In genomic region chr7:158500651-158501052, GRCh38 we compare ENCODE assay signal across 26 cellular contexts.
DNase-seq lines count a peak whose midpoint lies in the region; ATAC-seq and TF ChIP-seq lines count a peak whose summit lies in the region.
"Had no signal": no experiment of that assay in that cellular context is flagged by ENCODE, and none has a peak within 500 bp of the region (broad histone marks: within the 10 kb centered on the region; RNA-seq: fewer than 3 reads in every experiment).

No MANE protein-coding gene starts in this region.

- H3K4me3 ChIP-seq in DND-41 (ENCODE audit: low read depth in 1 of 2, low read length in 2 of 2) (no peak overlapping the region), neuron (ENCODE audit: low read length) (no peak overlapping the region), PC-9 (no peak overlapping the region)
- H3K4me3 ChIP-seq: cardiac muscle cell, hepatocyte, left lung, psoas muscle, skin epidermis had no signal

- H4K20me1 ChIP-seq in DND-41 (ENCODE audit: insufficient read depth, low read length) (no peaks in the 10 kb centered on the region), PC-9 (ENCODE audit: insufficient read depth) (no peaks in the 10 kb centered on the region)

- DNase-seq in DND-41 (no peak), NCI-H2107 (lab: John Stamatoyannopoulos, UW) (peak; percentile 63), caudate nucleus (lab: John Stamatoyannopoulos, UW) (no peak), PC-9 (no peak), occipital lobe (lab: John Stamatoyannopoulos, UW) (no peak), SKM-1 (lab: John Stamatoyannopoulos, UW; ENCODE audit: unreplicated experiment) (no peak)
- DNase-seq: ACHN; activated CD4-positive, alpha-beta T cell treated with anti-CD3 and anti-CD28 coated beads for 1 hour; activated CD8-positive, alpha-beta T cell treated with anti-CD3 and anti-CD28 coated beads for 36 hours; activated naive CD4-positive, alpha-beta T cell treated with anti-CD3 and anti-CD28 coated beads, Interleukin-2, amount 50 U/mL, for 16 hours; amniotic stem cell; C1 segment of cervical spinal cord; COR-L47; DMS53; GF-D8; immature natural killer cell; left lung; NCI-H1694; NCI-H526 treated with DMSO at 0.1 percent for 48 hours; psoas muscle; stimulated activated naive CD8-positive, alpha-beta T cell treated with anti-CD3 and anti-CD28 coated beads, Interleukin-15, Interleukin-2, amounts not matched to agents 100 U/mL and 50 U/mL, for 24 hours had no signal

- H3K79me2 ChIP-seq in DND-41 (ENCODE audit: insufficient read depth, low read length) (no peaks in the 10 kb centered on the region), PC-9 (ENCODE audit: low read depth) (no peaks in the 10 kb centered on the region)
- H3K79me2 ChIP-seq: hepatocyte had no signal

- intact Hi-C loops in PC-9 (cut with micrococcal nuclease; ENCODE audit: unreplicated experiment), result no loop called here

- TF ChIP-seq CTCF in DND-41 (IDR thresholded peaks at IDR 0.05; ENCODE audit: borderline replicate concordance, extremely low read depth, low read length, poor library complexity, severe bottlenecking), result no peak
- no peak for TF ChIP-seq CTCF in PC-9 (conservative IDR thresholded peaks at IDR 0.05)

- 0 out of 3 replicates have a peak, but pooled peaks have one; percentile 19 for ATAC-seq in DND-41 (ENCODE audit: insufficient read depth, low read depth)
- ATAC-seq: activated CD8-positive, alpha-beta T cell treated with anti-CD3 and anti-CD28 coated beads for 36 hours; activated T-helper 17 cell treated with anti-CD3 and anti-CD28 coated beads, Interleukin-2, amount 50 U/mL, for 72 hours; left lung; psoas muscle; stimulated activated naive CD8-positive, alpha-beta T cell treated with anti-CD3 and anti-CD28 coated beads, Interleukin-15, Interleukin-2, amounts not matched to agents 100 U/mL and 50 U/mL, for 24 hours had no signal

- no peaks in the 10 kb centered on the region for H3K27me3 ChIP-seq in DND-41 (ENCODE audit: insufficient read depth, low read length, poor library complexity)
- no peaks in the 10 kb centered on the region for H3K27me3 ChIP-seq in neuron (ENCODE audit: insufficient read depth, low read length)
- H3K27me3 ChIP-seq in PC-9 (ENCODE audit: insufficient read depth, low read depth), result peaks cover 78% of the 10 kb centered on the region
- H3K27me3 ChIP-seq: hepatocyte had no signal

- no TSS peak for BruUV-seq in PC-9 (replicated peaks; lab: Mats Ljungman, UMichigan)

- H3K4me2 ChIP-seq in DND-41 (ENCODE audit: insufficient read depth, low read length) (no peak overlapping the region), PC-9 (no peak overlapping the region)
- H3K4me2 ChIP-seq: hepatocyte had no signal

- peaks cover 8% of the 10 kb centered on the region for H3K4me1 ChIP-seq in DND-41 (ENCODE audit: insufficient read depth, low read length)
- peaks cover 13% of the 10 kb centered on the region for H3K4me1 ChIP-seq in neuron (ENCODE audit: insufficient read depth, low read length)
- no peaks in the 10 kb centered on the region for H3K4me1 ChIP-seq in PC-9 (replicated peaks; ENCODE audit: insufficient read depth)
- H3K4me1 ChIP-seq: left lung, psoas muscle had no signal

- no peak overlapping the region for H3K27ac ChIP-seq in DND-41 (ENCODE audit: low read length)
- H3K27ac ChIP-seq in caudate nucleus (ENCODE audit: low read depth, low read length), result peak overlapping the region; percentile 8
- no peak overlapping the region for H3K27ac ChIP-seq in PC-9
- H3K27ac ChIP-seq: cardiac muscle cell, hepatocyte, left lung, psoas muscle, skin epidermis had no signal

- H2AFZ ChIP-seq in DND-41 (ENCODE audit: low read depth, low read length), result no peak overlapping the region
- H2AFZ ChIP-seq in neuron (ENCODE audit: low read depth, low read length), result peak overlapping the region; percentile 62
- no peak overlapping the region for H2AFZ ChIP-seq in PC-9
- H2AFZ ChIP-seq: hepatocyte had no signal

- H3F3A ChIP-seq in PC-9 (ENCODE audit: insufficient read depth, low read depth), result no peaks in the 10 kb centered on the region

- no peaks in the 10 kb centered on the region for H3K9me3 ChIP-seq in DND-41 (ENCODE audit: insufficient read depth, low read length, severe bottlenecking)
- no peaks in the 10 kb centered on the region for H3K9me3 ChIP-seq in neuron (ENCODE audit: low read length)
- no peaks in the 10 kb centered on the region for H3K9me3 ChIP-seq in PC-9 (ENCODE audit: insufficient read depth, low read depth)
- H3K9me3 ChIP-seq: psoas muscle had no signal

- H3K9ac ChIP-seq in DND-41 (ENCODE audit: low read depth, low read length), result no peak overlapping the region

- CTCF ChIA-PET in PC-9 (lab: Charles Lee), result no interaction called here

- no peaks in the 10 kb centered on the region for H3K36me3 ChIP-seq in DND-41 (ENCODE audit: insufficient read depth, low read length)
- no peaks in the 10 kb centered on the region for H3K36me3 ChIP-seq in neuron (ENCODE audit: insufficient read depth, low read length)
- H3K36me3 ChIP-seq in PC-9 (ENCODE audit: low read depth), result no peaks in the 10 kb centered on the region
- H3K36me3 ChIP-seq: cardiac muscle cell, left lung had no signal

- POLR2A ChIA-PET in PC-9 (lab: Charles Lee; ENCODE audit: unreplicated experiment), result no interaction called here

- H3K9me2 ChIP-seq in PC-9 (ENCODE audit: insufficient read depth), result no peaks in the 10 kb centered on the region
